ENCODE assay signal across 8 cellular contexts in genomic region chr19:29211562-29212416, GRCh38. TPM values are rescaled to one million over a fixed set of nuclear protein-coding genes. Genes with fewer than 3 reads are reported as not detected.
DNase-seq lines count a peak whose midpoint lies in the region; FAIRE-seq and TF ChIP-seq lines count a peak whose summit lies in the region.

No MANE protein-coding gene starts in this region.

- peak; percentile 54 for DNase-seq in GM23248
- peak; percentile 31 for DNase-seq in activated CD4-positive, alpha-beta memory T cell treated with anti-CD3 and anti-CD28 coated beads for 36 hours
- DNase-seq in germinal center (ENCODE audit: low spot score), result peak; percentile 10
- peak; percentile 23 for DNase-seq in renal cortical epithelial cell (ENCODE audit: low read depth)
- DNase-seq in NCI-H2196 treated with DMSO at 0.1 percent for 48 hours (lab: John Stamatoyannopoulos, UW; ENCODE audit: unreplicated experiment), result no peak
- DNase-seq in midbrain (lab: John Stamatoyannopoulos, UW), result no peak
- DNase-seq in H54 (ENCODE audit: insufficient read length, low spot score), result no peak

- H3K27ac Mint-ChIP-seq in activated CD4-positive, alpha-beta memory T cell treated with anti-CD3 and anti-CD28 coated beads for 36 hours, result peak overlapping the region; percentile 94

- H2AFZ ChIP-seq in GM23248, result peak overlapping the region; percentile 62

- no peak for FAIRE-seq in H54 (lab: Jason Lieb, UNC)

- POLR2A ChIA-PET in activated CD4-positive, alpha-beta memory T cell treated with anti-CD3 and anti-CD28 coated beads for 36 hours (lab: Charles Lee), result interaction anchor here (0.8 kb wide), 1 partner anchor 29 kb away, joined by 3 read pairs; no protein-coding TSS in a partner anchor

- in situ Hi-C loops in GM23248 (cut with MboI), result no loop called here

- H3K27me3 Mint-ChIP-seq in activated CD4-positive, alpha-beta memory T cell treated with anti-CD3 and anti-CD28 coated beads for 36 hours, result peaks cover under 1% of the 10 kb centered on the region

- H3K4me3 Mint-ChIP-seq in activated CD4-positive, alpha-beta memory T cell treated with anti-CD3 and anti-CD28 coated beads for 36 hours, result peak overlapping the region; percentile 95

- H3K27me3 ChIP-seq in GM23248 (replicated peaks; ENCODE audit: insufficient read depth), result no peaks in the 10 kb centered on the region

- peak overlapping the region; percentile 83 for H3K27ac ChIP-seq in 22Rv1
- peak overlapping the region; percentile 79 for H3K27ac ChIP-seq in GM23248

- intact Hi-C loops in activated CD4-positive, alpha-beta memory T cell treated with anti-CD3 and anti-CD28 coated beads for 36 hours (cut with micrococcal nuclease), result loop anchor here (2.0 to 5.0 kb wide), 4 partner anchors 316 to 1419 kb away; partner anchors contain the start of gene VSTM2B

- no peaks in the 10 kb centered on the region for H3K9me3 ChIP-seq in GM23248 (ENCODE audit: low read depth)

- peaks cover 31% of the 10 kb centered on the region for H3K36me3 Mint-ChIP-seq in activated CD4-positive, alpha-beta memory T cell treated with anti-CD3 and anti-CD28 coated beads for 36 hours

- peaks cover 23% of the 10 kb centered on the region for H4K20me1 ChIP-seq in GM23248 (ENCODE audit: insufficient read depth)

- no peak for TF ChIP-seq POLR2A in H54 (IDR thresholded peaks at IDR 0.05; ENCODE audit: low read depth, low read length)

- H3K36me3 ChIP-seq in GM23248 (ENCODE audit: low read depth), result 0 out of 2 replicates have a peak, but pooled peaks cover 4% of the 10 kb centered on the region

- H3K4me3 ChIP-seq in GM23248, result peak overlapping the region; percentile 91

- CTCF ChIA-PET in activated CD4-positive, alpha-beta memory T cell treated with anti-CD3 and anti-CD28 coated beads for 36 hours (lab: Charles Lee), result interaction anchor here (0.6 to 1.0 kb wide), 2 partner anchors 52 to 235 kb away, joined by 3 read pairs; no protein-coding TSS in a partner anchor

- no peaks in the 10 kb centered on the region for H3F3A ChIP-seq in GM23248 (ENCODE audit: insufficient read depth)

- H3K79me2 ChIP-seq in GM23248 (ENCODE audit: insufficient read depth), result peaks cover 64% of the 10 kb centered on the region

- H3K9me3 Mint-ChIP-seq in activated CD4-positive, alpha-beta memory T cell treated with anti-CD3 and anti-CD28 coated beads for 36 hours, result peaks cover 3% of the 10 kb centered on the region

- WGBS in GM23248 (ENCODE audit: low coverage in 1 of 2, low lambda C conversion rate in 2 of 2, missing lambda C conversion rate in 2 of 2), 2 experiments, result 41 to 42% methylated on average over 18 of the region's 18 CpGs

- H3K4me2 ChIP-seq in GM23248 (ENCODE audit: unreplicated experiment), result peak overlapping the region; percentile 97

- TF ChIP-seq CTCF in 22Rv1 (IDR thresholded peaks at IDR 0.05), result no peak

- H3K4me1 ChIP-seq in GM23248 (ENCODE audit: insufficient read depth), result peaks cover 10% of the 10 kb centered on the region; the same call in 1 of the 2 replicates

- peaks cover 43% of the 10 kb centered on the region for H3K4me1 Mint-ChIP-seq in activated CD4-positive, alpha-beta memory T cell treated with anti-CD3 and anti-CD28 coated beads for 36 hours (ENCODE audit: low read depth)

- peak overlapping the region; percentile 99 for H3K9ac ChIP-seq in GM23248

- no peaks in the 10 kb centered on the region for H3K9me2 ChIP-seq in GM23248 (ENCODE audit: insufficient read depth)

RNA-seq across cellular contexts. Expression of gene UQCRFS1, which starts 1.2 kb away (rescaled TPM):
- 27.4 and 32.1 TPM in 2 replicates for total RNA-seq in GM23248 (2014; rRNA removed; shearing (Covaris generic))
- polyA plus RNA-seq in GM23248 (2016; fragmentation: Nextera tagmentation; extraction: Ambion mirVana), result 58.9 and 59.8 TPM in 2 replicates
- 10 to 100 TPM; 42.0 to 43.9 TPM for total RNA-seq in activated CD4-positive, alpha-beta memory T cell treated with anti-CD3 and anti-CD28 coated beads for 36 hours
- 33.6 and 45.5 TPM in 2 replicates for total RNA-seq in renal cortical epithelial cell

Comparison
In these comparisons a context has a peak if more than half of its experiments do, and no peak if none do; other contexts are left out.
1. DNase-seq: peak in GM23248 (single experiment), activated CD4-positive, alpha-beta memory T cell treated with anti-CD3 and anti-CD28 coated beads for 36 hours (single experiment), germinal center (single experiment) and renal cortical epithelial cell (single experiment); none in NCI-H2196 treated with DMSO at 0.1 percent for 48 hours (single experiment), midbrain (single experiment) and H54 (single experiment).